Comparison of ENCODE assay signal across 2 cellular contexts in genomic region chr21:45322960-45323461, GRCh38.
TF ChIP-seq lines count a peak whose summit lies in the region.

No MANE protein-coding gene starts in this region.

TF ChIP-seq in IMR-90, 13 proteins besides CTCF, POLR2A, EP300 and RAD21:
- TF ChIP-seq MXI1 (IDR thresholded peaks at IDR 0.05; ENCODE audit: borderline replicate concordance, low read depth, low read length), result no peak
- no peak for TF ChIP-seq ELK1 (IDR thresholded peaks at IDR 0.05; ENCODE audit: borderline replicate concordance, low read depth, low read length)
- TF ChIP-seq CEBPB (IDR thresholded peaks at IDR 0.05; ENCODE audit: low read depth, low read length), result peak; percentile 18; the same call in 1 of the 2 replicates
- no peak for TF ChIP-seq FOS (IDR thresholded peaks at IDR 0.05; ENCODE audit: low read depth, low read length)
- TF ChIP-seq USF2 (IDR thresholded peaks at IDR 0.05; ENCODE audit: low read depth, low read length), result no peak
- TF ChIP-seq MAFK (IDR thresholded peaks at IDR 0.05; ENCODE audit: low read depth, low read length), result no peak
- TF ChIP-seq CHD1 (IDR thresholded peaks at IDR 0.05; ENCODE audit: low read depth, low read length), result no peak

TF ChIP-seq in GM12891, 5 proteins besides CTCF, POLR2A, EP300 and RAD21:
- no peak for TF ChIP-seq PAX5 (IDR thresholded peaks at IDR 0.05; ENCODE audit: insufficient read depth, low read length, severe bottlenecking)
- no peak for TF ChIP-seq POLR2AphosphoS5 (IDR thresholded peaks at IDR 0.05; ENCODE audit: low read depth, low read length)
- TF ChIP-seq TAF1 (IDR thresholded peaks at IDR 0.05; ENCODE audit: low read depth, low read length), result no peak
- no peak for TF ChIP-seq SPI1 (IDR thresholded peaks at IDR 0.05; ENCODE audit: low read depth, low read length)
- TF ChIP-seq POU2F2 (IDR thresholded peaks at IDR 0.05; ENCODE audit: low read depth, low read length), result no peak
TF ChIP-seq in GM12891: peak in this region for 0.
